ENCODE assay signal across 24 cellular contexts in the genomic region with DNA sequence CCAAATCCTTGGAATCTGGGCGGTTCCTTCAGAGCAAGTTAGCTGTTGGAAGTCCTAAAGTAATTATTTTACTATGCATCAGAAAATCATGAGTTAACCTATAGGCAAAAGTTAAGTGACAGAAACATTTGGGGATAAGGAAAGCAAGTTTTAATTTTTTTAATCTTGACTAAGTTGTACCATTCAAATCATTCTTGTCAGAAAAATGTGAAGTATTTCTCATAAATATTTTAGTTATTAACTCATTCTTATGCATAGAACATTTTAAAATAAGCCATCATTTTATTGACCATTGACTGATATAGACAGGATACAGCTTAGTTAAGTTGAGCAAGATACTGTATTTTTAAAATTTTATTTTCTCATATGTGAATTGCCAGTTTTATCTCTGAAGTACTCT.
DNase-seq lines count a peak whose midpoint lies in the region; ATAC-seq and TF ChIP-seq lines count a peak whose summit lies in the region.
"Had no signal": no experiment of that assay in that cellular context is flagged by ENCODE, and none has a peak within 500 bp of the region (broad histone marks: within the 10 kb centered on the region; RNA-seq: fewer than 3 reads in every experiment).

No MANE protein-coding gene starts in this region.

- H3K9me3 ChIP-seq in RWPE2 (ENCODE audit: severe bottlenecking), result no peaks in the 10 kb centered on the region
- no peaks in the 10 kb centered on the region for H3K9me3 ChIP-seq in osteoblast (ENCODE audit: low read depth, low read length)
- H3K9me3 ChIP-seq in mesenchymal stem cell (ENCODE audit: control insufficient read depth, low read length), result no peaks in the 10 kb centered on the region
- H3K9me3 ChIP-seq in Karpas-422 (ENCODE audit: low read length), result no peaks in the 10 kb centered on the region
- H3K9me3 ChIP-seq: BLaER1, SK-N-SH had no signal

- no CpG with 5 or more reads among the region's 1 CpG for WGBS in mesenchymal stem cell

- H3K9ac ChIP-seq in mesenchymal stem cell (ENCODE audit: low read length) (no peak overlapping the region), Karpas-422 (ENCODE audit: low read length) (no peak overlapping the region)
- H3K9ac ChIP-seq: BLaER1, SK-N-SH had no signal

- H3K4me3 ChIP-seq in ACC112 (ENCODE audit: low read depth, low read length), result no peak overlapping the region
- no peak overlapping the region for H3K4me3 ChIP-seq in RWPE2 (ENCODE audit: severe bottlenecking)
- H3K4me3 ChIP-seq in osteoblast (ENCODE audit: insufficient read depth, low read length), result no peak overlapping the region
- H3K4me3 ChIP-seq in mesenchymal stem cell (ENCODE audit: insufficient read depth in 1 of 2, low read depth in 1 of 2, low read length in 2 of 2), result no peak overlapping the region
- no peak overlapping the region for H3K4me3 ChIP-seq in Karpas-422 (ENCODE audit: low read length)
- H3K4me3 ChIP-seq: BLaER1 had no signal

- H3K79me2 ChIP-seq in ACC112 (ENCODE audit: control insufficient read depth, insufficient read depth, low read length, unreplicated experiment) (no peaks in the 10 kb centered on the region), osteoblast (ENCODE audit: insufficient read depth, low read length) (no peaks in the 10 kb centered on the region), Karpas-422 (ENCODE audit: low read length) (no peaks in the 10 kb centered on the region)

- no peak overlapping the region for H3K14ac ChIP-seq in mesenchymal stem cell (ENCODE audit: low read length in 2 of 2)

- no peaks in the 10 kb centered on the region for H3K79me1 ChIP-seq in mesenchymal stem cell (replicated peaks; ENCODE audit: low read length, poor library complexity, severe bottlenecking)

- H4K91ac ChIP-seq in mesenchymal stem cell (ENCODE audit: low read length), result no peak overlapping the region

- H2BK5ac ChIP-seq in mesenchymal stem cell (ENCODE audit: low read depth, low read length, poor library complexity, severe bottlenecking), result no peak overlapping the region

- no peak overlapping the region for H3K23ac ChIP-seq in mesenchymal stem cell (ENCODE audit: low read length in 2 of 2)

- no peak overlapping the region for H2BK120ac ChIP-seq in mesenchymal stem cell (ENCODE audit: low read depth, low read length)

- H3K4me1 ChIP-seq in ACC112 (ENCODE audit: control insufficient read depth, insufficient read depth, low read length, unreplicated experiment), result peaks cover 51% of the 10 kb centered on the region
- peaks cover 28% of the 10 kb centered on the region for H3K4me1 ChIP-seq in RWPE2 (ENCODE audit: insufficient read depth, poor library complexity, severe bottlenecking)
- peaks cover 52% of the 10 kb centered on the region for H3K4me1 ChIP-seq in osteoblast (ENCODE audit: insufficient read depth, low read length)
- peaks cover 2% of the 10 kb centered on the region for H3K4me1 ChIP-seq in mesenchymal stem cell (ENCODE audit: control insufficient read depth, insufficient read depth, low read depth, low read length)
- no peaks in the 10 kb centered on the region for H3K4me1 ChIP-seq in Karpas-422 (ENCODE audit: low read length)

- H3K36me3 ChIP-seq in ACC112 (ENCODE audit: insufficient read depth, low read length) (no peaks in the 10 kb centered on the region), RWPE2 (ENCODE audit: low read depth) (no peaks in the 10 kb centered on the region), osteoblast (ENCODE audit: insufficient read depth, low read length) (no peaks in the 10 kb centered on the region), mesenchymal stem cell (ENCODE audit: control insufficient read depth in 1 of 2, insufficient read depth in 2 of 2, low read depth in 1 of 2, low read length in 2 of 2) (peaks cover 0 to 16% of the 10 kb centered on the region in 2 experiments), Karpas-422 (ENCODE audit: insufficient read depth, low read length) (no peaks in the 10 kb centered on the region)

- H4K8ac ChIP-seq in mesenchymal stem cell (ENCODE audit: low read length), result no peak overlapping the region

- peak; percentile 45 for DNase-seq in HCEC 1CT
- no peak for DNase-seq in RWPE2 (ENCODE audit: low spot score)
- DNase-seq in osteoblast (ENCODE audit: insufficient read length, low spot score, missing footprints), result no peak
- no peak for DNase-seq in DMS53 treated with DMSO at 0.1 percent for 48 hours (lab: John Stamatoyannopoulos, UW; ENCODE audit: unreplicated experiment)
- no peak for DNase-seq in mesenchymal stem cell
- no peak for DNase-seq in Karpas-422
- DNase-seq: 8988T; CD4-positive, CD25-positive, alpha-beta regulatory T cell; DMS153; GF-D8; KG1; MM.1S; NCI-H1048; NCI-H1417; NCI-H1694; NCI-H2029 treated with DMSO at 0.1 percent for 48 hours; NCI-H446 treated with DMSO at 0.1 percent for 48 hours; NCI-H526; SK-N-SH; SW 1271 had no signal

- no peaks in the 10 kb centered on the region for H4K20me1 ChIP-seq in osteoblast (ENCODE audit: insufficient read depth, low read length)
- no peaks in the 10 kb centered on the region for H4K20me1 ChIP-seq in Karpas-422 (ENCODE audit: insufficient read depth, low read depth, low read length)
- H4K20me1 ChIP-seq: BLaER1 had no signal

- no peak overlapping the region for H2BK15ac ChIP-seq in mesenchymal stem cell (ENCODE audit: low read depth, poor library complexity, severe bottlenecking)

- H3K27ac ChIP-seq in ACC112 (ENCODE audit: low read depth, low read length) (peak overlapping the region; percentile 38), RWPE2 (ENCODE audit: poor library complexity, severe bottlenecking) (peak overlapping the region; percentile 28), osteoblast (ENCODE audit: low read depth, low read length) (peak overlapping the region; percentile 61), mesenchymal stem cell (ENCODE audit: low read length, poor library complexity, severe bottlenecking) (no peak overlapping the region), Karpas-422 (ENCODE audit: low read length) (no peak overlapping the region)
- H3K27ac ChIP-seq: BLaER1 had no signal

- H2AK5ac ChIP-seq in mesenchymal stem cell (ENCODE audit: low read length, severe bottlenecking), result no peak overlapping the region

- no peak for TF ChIP-seq CTCF in RWPE2 (IDR thresholded peaks at IDR 0.05; ENCODE audit: poor library complexity, severe bottlenecking)
- no peak for TF ChIP-seq CTCF in osteoblast (IDR thresholded peaks at IDR 0.05; ENCODE audit: extremely low read depth, low read depth, low read length)

- no peak for ATAC-seq in RWPE2 (ENCODE audit: low read depth)
- ATAC-seq in HG03460 (IDR thresholded peaks at IDR 0.05; ENCODE audit: unreplicated experiment), result no peak
- ATAC-seq: Panc1 had no signal

- H3K4me2 ChIP-seq in osteoblast (ENCODE audit: insufficient read depth, low read length), result peak overlapping the region; percentile 17
- H3K4me2 ChIP-seq in mesenchymal stem cell (ENCODE audit: low read length, poor library complexity, severe bottlenecking), result no peak overlapping the region
- H3K4me2 ChIP-seq in Karpas-422 (ENCODE audit: low read depth, low read length, poor library complexity, severe bottlenecking), result no peak overlapping the region
- H3K4me2 ChIP-seq: BLaER1, SK-N-SH had no signal

- H3K4ac ChIP-seq in mesenchymal stem cell (ENCODE audit: low read depth in 1 of 2, low read length in 2 of 2), result no peak overlapping the region

- no peak overlapping the region for H3K18ac ChIP-seq in mesenchymal stem cell (ENCODE audit: low read depth in 1 of 2, low read length in 2 of 2)

- H2BK12ac ChIP-seq in mesenchymal stem cell (ENCODE audit: low read length in 2 of 2), result no peak overlapping the region

- no peaks in the 10 kb centered on the region for H3K9me2 ChIP-seq in Karpas-422 (replicated peaks; ENCODE audit: insufficient read depth, low read length)
- H3K9me2 ChIP-seq: SK-N-SH had no signal

- H3K27me3 ChIP-seq in ACC112 (ENCODE audit: insufficient read depth, low read length) (no peaks in the 10 kb centered on the region), RWPE2 (ENCODE audit: insufficient read depth, poor library complexity, severe bottlenecking) (no peaks in the 10 kb centered on the region), osteoblast (ENCODE audit: insufficient read depth, low read length) (no peaks in the 10 kb centered on the region), mesenchymal stem cell (ENCODE audit: control insufficient read depth in 1 of 2, insufficient read depth in 1 of 2, low read length in 2 of 2) (no peaks in the 10 kb centered on the region), Karpas-422 (ENCODE audit: low read length) (no peaks in the 10 kb centered on the region)
- H3K27me3 ChIP-seq: BLaER1 had no signal

- H2AFZ ChIP-seq in ACC112 (ENCODE audit: low read length, unreplicated experiment) (no peak overlapping the region), osteoblast (ENCODE audit: low read length) (no peak overlapping the region), mesenchymal stem cell (ENCODE audit: low read depth, low read length) (no peak overlapping the region), Karpas-422 (ENCODE audit: low read length) (no peak overlapping the region)

Comparison
In these comparisons a context has a peak if more than half of its experiments do, and no peak if none do; other contexts are left out.
1. H3K27ac ChIP-seq: peak in ACC112 (single experiment), RWPE2 (single experiment) and osteoblast (single experiment); none in mesenchymal stem cell (single experiment) and Karpas-422 (single experiment).